In the genomic region with DNA sequence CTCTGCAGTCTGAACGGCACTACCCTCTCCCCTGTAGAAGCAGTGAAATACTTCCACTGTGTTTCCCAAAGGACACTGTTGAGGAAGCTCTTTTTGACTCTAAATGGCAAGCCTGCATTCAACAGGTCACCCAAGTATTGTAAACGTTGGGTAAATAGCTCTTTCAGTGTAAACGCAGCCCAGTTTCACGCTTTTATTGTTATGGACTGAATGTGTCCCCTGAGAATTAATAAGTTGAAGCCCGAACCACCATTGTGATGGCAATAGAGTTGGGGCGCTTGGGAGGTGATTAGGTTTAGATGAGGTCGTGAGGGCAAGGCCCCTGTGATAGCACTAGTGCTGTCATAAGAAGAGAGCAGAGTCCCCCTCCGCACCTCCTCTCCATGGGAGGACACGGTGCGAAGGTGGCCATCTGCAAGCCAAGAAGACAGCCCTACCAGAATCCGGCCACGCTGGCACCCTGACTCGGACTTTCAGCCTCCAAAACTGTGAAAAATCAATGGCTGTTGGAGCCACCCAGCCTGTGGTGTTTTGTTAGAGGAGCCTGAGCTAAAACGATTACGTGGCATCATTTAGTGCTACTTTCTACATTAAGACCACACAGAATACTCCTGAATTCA, we compare ENCODE assay signal across 24 cellular contexts. TPM values are rescaled to one million over a fixed set of nuclear protein-coding genes. Genes with fewer than 3 reads are reported as not detected.
"Had no signal": no experiment of that assay in that cellular context is flagged by ENCODE, and none has a peak within 500 bp of the region (broad histone marks: within the 10 kb centered on the region; RNA-seq: fewer than 3 reads in every experiment).

No MANE protein-coding gene starts in this region.

- H3K4me1 ChIP-seq: SJSA1 had no signal

- H3K9me3 ChIP-seq: SJSA1 had no signal

- ATAC-seq: K562 had no signal

- H3K36me3 Mint-ChIP-seq: IgD-negative memory B cell had no signal

- H3K4me3 ChIP-seq: K562, SJSA1, SK-N-MC had no signal

- H3K4me1 Mint-ChIP-seq: IgD-negative memory B cell had no signal

- H3K36me3 ChIP-seq: SJSA1 had no signal

- DNase-seq: Kasumi-1, MM.1S, NCI-H1092 treated with DMSO at 0.1 percent for 48 hours, NCI-H1436, NCI-H187, NCI-H2029, NCI-H2081 treated with DMSO at 0.1 percent for 48 hours, NCI-H2171, NCI-H226, NCI-H446, NCI-H510A, NCI-H524 treated with DMSO at 0.1 percent for 48 hours, NCI-H69, NCI-H774, Right ventricle myocardium superior, RPMI8226, SIG-M5 had no signal

- H3K4me3 Mint-ChIP-seq: IgD-negative memory B cell had no signal

- H3K27me3 ChIP-seq: SJSA1 had no signal

- H3K27ac ChIP-seq: KMS-11, SJSA1, SK-N-MC had no signal

- H3K27ac Mint-ChIP-seq: IgD-negative memory B cell had no signal

RNA-seq across cellular contexts. Expression of gene SERPINA10, which starts 1.1 kb away (rescaled TPM):
- total RNA-seq: HT1080, K562, M059J, Right ventricle myocardium superior, SJSA1 had no signal

RNA-seq across cellular contexts. Expression of gene SERPINA6, which starts 31.1 kb away (rescaled TPM):
- total RNA-seq: K562, Right ventricle myocardium superior, SJSA1 had no signal
